In the genomic region with DNA sequence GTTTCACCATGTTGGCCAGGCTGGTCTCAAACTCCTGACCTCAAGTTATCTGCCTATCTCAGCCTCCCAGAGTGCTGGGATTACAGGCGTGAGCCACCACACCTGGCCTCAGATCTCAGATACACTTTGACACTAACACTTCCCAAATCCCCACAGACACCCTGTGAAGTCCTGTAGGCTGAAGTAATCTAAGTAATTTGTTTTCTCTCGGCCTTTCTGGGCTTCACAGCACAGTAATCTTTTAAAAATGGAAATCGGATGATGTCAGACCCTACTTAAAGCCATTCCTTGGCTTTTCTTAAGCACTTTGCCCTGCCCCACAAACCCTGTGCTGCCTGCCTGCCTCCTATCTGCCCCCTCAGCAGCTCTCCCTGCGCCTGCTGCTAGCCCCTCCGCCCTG, we compare ENCODE assay signal across 21 cellular contexts. TPM values are rescaled to one million over a fixed set of nuclear protein-coding genes. Genes with fewer than 3 reads are reported as not detected.
DNase-seq lines count a peak whose midpoint lies in the region; ATAC-seq and TF ChIP-seq lines count a peak whose summit lies in the region.
"Had no signal": no experiment of that assay in that cellular context is flagged by ENCODE, and none has a peak within 500 bp of the region (broad histone marks: within the 10 kb centered on the region; RNA-seq: fewer than 3 reads in every experiment).

No MANE protein-coding gene starts in this region.

- H2BK5ac ChIP-seq in mesendoderm (ENCODE audit: low read length), result no peak overlapping the region

- H3K4me1 ChIP-seq in mesendoderm (ENCODE audit: control insufficient read depth, low read depth, low read length), result peaks cover 6% of the 10 kb centered on the region
- H3K4me1 ChIP-seq: heart right ventricle, parathyroid adenoma had no signal

- peak overlapping the region; percentile 54 for H3K56ac ChIP-seq in mesendoderm (ENCODE audit: low read length)

- H3K4ac ChIP-seq in mesendoderm (ENCODE audit: low read depth, low read length), result no peak overlapping the region

- H3K79me2 ChIP-seq in mesendoderm (ENCODE audit: control insufficient read depth, insufficient read depth, low read length), result peaks cover 33% of the 10 kb centered on the region
- H3K79me2 ChIP-seq: parathyroid adenoma had no signal

- H3K27me3 ChIP-seq in mesendoderm (ENCODE audit: insufficient read depth, low read length, poor library complexity), result no peaks in the 10 kb centered on the region
- H3K27me3 ChIP-seq: cardiac muscle cell, heart right ventricle had no signal

- no peak overlapping the region for H4K5ac ChIP-seq in mesendoderm (ENCODE audit: low read length)

- H3K4me1 Mint-ChIP-seq in activated CD8-positive, alpha-beta memory T cell treated with anti-CD3 and anti-CD28 coated beads, Interleukin-2, amount 10 ng/mL, durations not matched to agents 7 days and 5 days, result peaks cover 18% of the 10 kb centered on the region
- peaks cover 5% of the 10 kb centered on the region for H3K4me1 Mint-ChIP-seq in activated T-helper 17 cell treated with anti-CD3 and anti-CD28 coated beads, Interleukin-2, amount 50 U/mL, for 72 hours
- peaks cover 12% of the 10 kb centered on the region for H3K4me1 Mint-ChIP-seq in type B pancreatic cell (ENCODE audit: unreplicated experiment)

- H3K4me2 ChIP-seq in mesendoderm (ENCODE audit: low read length), result no peak overlapping the region

- peaks cover 68% of the 10 kb centered on the region for H3K36me3 Mint-ChIP-seq in activated CD8-positive, alpha-beta memory T cell treated with anti-CD3 and anti-CD28 coated beads, Interleukin-2, amount 10 ng/mL, durations not matched to agents 7 days and 5 days
- peaks cover 100% of the 10 kb centered on the region for H3K36me3 Mint-ChIP-seq in activated T-helper 17 cell treated with anti-CD3 and anti-CD28 coated beads, Interleukin-2, amount 50 U/mL, for 72 hours (ENCODE audit: low read depth)
- H3K36me3 Mint-ChIP-seq in type B pancreatic cell, result peaks cover 57% of the 10 kb centered on the region

- H3K9ac ChIP-seq in mesendoderm (ENCODE audit: low read length), result no peak overlapping the region
- H3K9ac ChIP-seq: parathyroid adenoma had no signal

- no peak for TF ChIP-seq CTCF in type B pancreatic cell (conservative IDR thresholded peaks at IDR 0.05)

- H3K4me3 Mint-ChIP-seq in activated CD8-positive, alpha-beta memory T cell treated with anti-CD3 and anti-CD28 coated beads, Interleukin-2, amount 10 ng/mL, durations not matched to agents 7 days and 5 days, result no peak overlapping the region
- H3K4me3 Mint-ChIP-seq in activated T-helper 17 cell treated with anti-CD3 and anti-CD28 coated beads, Interleukin-2, amount 50 U/mL, for 72 hours, result no peak overlapping the region
- no peak overlapping the region for H3K4me3 Mint-ChIP-seq in type B pancreatic cell
- H3K4me3 Mint-ChIP-seq: activated naive CD8-positive, alpha-beta T cell treated with anti-CD3 and anti-CD28 coated beads for 36 hours; activated T-cell treated with anti-CD3 and anti-CD28 coated beads, Interleukin-2, amount 50 U/mL, for 4 hours had no signal

- peaks cover 16% of the 10 kb centered on the region for H3K36me3 ChIP-seq in mesendoderm (ENCODE audit: control insufficient read depth, insufficient read depth, low read length)

- no peak overlapping the region for H3K18ac ChIP-seq in mesendoderm (ENCODE audit: low read length)

- H3K27ac ChIP-seq in mesendoderm (ENCODE audit: low read depth, low read length), result peak overlapping the region; percentile 42
- H3K27ac ChIP-seq: cardiac muscle cell, heart right ventricle, parathyroid adenoma had no signal

- no peak overlapping the region for H2AK5ac ChIP-seq in mesendoderm (ENCODE audit: low read length)

- H3K23ac ChIP-seq in mesendoderm (ENCODE audit: low read length), result no peak overlapping the region

- no peaks in the 10 kb centered on the region for H3K27me3 Mint-ChIP-seq in activated CD8-positive, alpha-beta memory T cell treated with anti-CD3 and anti-CD28 coated beads, Interleukin-2, amount 10 ng/mL, durations not matched to agents 7 days and 5 days
- no peaks in the 10 kb centered on the region for H3K27me3 Mint-ChIP-seq in activated T-helper 17 cell treated with anti-CD3 and anti-CD28 coated beads, Interleukin-2, amount 50 U/mL, for 72 hours
- no peaks in the 10 kb centered on the region for H3K27me3 Mint-ChIP-seq in type B pancreatic cell
- H3K27me3 Mint-ChIP-seq: activated naive CD8-positive, alpha-beta T cell treated with anti-CD3 and anti-CD28 coated beads for 36 hours had no signal

- no peak for DNase-seq in activated CD8-positive, alpha-beta memory T cell treated with anti-CD3 and anti-CD28 coated beads, Interleukin-2, amount 10 ng/mL, durations not matched to agents 7 days and 5 days
- no peak for DNase-seq in activated CD8-positive, alpha-beta memory T cell treated with anti-CD3 and anti-CD28 coated beads, Interleukin-2, amount 50 U/mL, for 48 hours
- DNase-seq in mesendoderm, result peak; percentile 90
- DNase-seq in type B pancreatic cell (ENCODE audit: extremely low spot score, unreplicated experiment), result no peak
- no peak for DNase-seq in occipital lobe (lab: John Stamatoyannopoulos, UW)
- DNase-seq in NCI-H1694 (lab: John Stamatoyannopoulos, UW), result no peak
- DNase-seq in HT-29 (ENCODE audit: low spot score), result no peak
- DNase-seq: activated CD4-positive, alpha-beta T cell treated with anti-CD3 and anti-CD28 coated beads for 48 hours; activated naive CD8-positive, alpha-beta T cell treated with anti-CD3 and anti-CD28 coated beads for 36 hours; activated T-cell treated with anti-CD3 and anti-CD28 coated beads, Interleukin-2, amount 50 U/mL, for 4 hours; effector CD4-positive, alpha-beta T cell; GM23248; heart right ventricle; kidney; NCI-H146; NCI-H345; SHP77 had no signal

- CTCF ChIA-PET in activated CD8-positive, alpha-beta memory T cell treated with anti-CD3 and anti-CD28 coated beads, Interleukin-2, amount 10 ng/mL, durations not matched to agents 7 days and 5 days (lab: Charles Lee), result no interaction called here

- H2BK15ac ChIP-seq in mesendoderm (replicated peaks; ENCODE audit: low read depth), result no peak overlapping the region

- H3K9me3 Mint-ChIP-seq in activated CD8-positive, alpha-beta memory T cell treated with anti-CD3 and anti-CD28 coated beads, Interleukin-2, amount 10 ng/mL, durations not matched to agents 7 days and 5 days (ENCODE audit: low read depth), result no peaks in the 10 kb centered on the region
- H3K9me3 Mint-ChIP-seq in activated T-helper 17 cell treated with anti-CD3 and anti-CD28 coated beads, Interleukin-2, amount 50 U/mL, for 72 hours, result no peaks in the 10 kb centered on the region
- no peaks in the 10 kb centered on the region for H3K9me3 Mint-ChIP-seq in type B pancreatic cell
- H3K9me3 Mint-ChIP-seq: activated naive CD8-positive, alpha-beta T cell treated with anti-CD3 and anti-CD28 coated beads for 36 hours; activated T-cell treated with anti-CD3 and anti-CD28 coated beads, Interleukin-2, amount 50 U/mL, for 4 hours had no signal

- ATAC-seq in activated CD8-positive, alpha-beta memory T cell treated with anti-CD3 and anti-CD28 coated beads, Interleukin-2, amount 10 ng/mL, durations not matched to agents 7 days and 5 days, result no peak
- ATAC-seq in activated T-helper 17 cell treated with anti-CD3 and anti-CD28 coated beads, Interleukin-2, amount 50 U/mL, for 72 hours (replicated peaks), result no peak
- ATAC-seq: activated T-cell treated with anti-CD3 and anti-CD28 coated beads, Interleukin-2, amount 50 U/mL, for 4 hours had no signal

- no peak overlapping the region for H3K4me3 ChIP-seq in mesendoderm (ENCODE audit: low read length)
- H3K4me3 ChIP-seq: cardiac muscle cell, GM23248, heart right ventricle, skin epidermis had no signal

- peak overlapping the region; percentile 52 for H3K27ac Mint-ChIP-seq in activated CD8-positive, alpha-beta memory T cell treated with anti-CD3 and anti-CD28 coated beads, Interleukin-2, amount 10 ng/mL, durations not matched to agents 7 days and 5 days
- peak overlapping the region; percentile 61 for H3K27ac Mint-ChIP-seq in activated T-helper 17 cell treated with anti-CD3 and anti-CD28 coated beads, Interleukin-2, amount 50 U/mL, for 72 hours
- peak overlapping the region; percentile 11 for H3K27ac Mint-ChIP-seq in type B pancreatic cell
- H3K27ac Mint-ChIP-seq: activated naive CD8-positive, alpha-beta T cell treated with anti-CD3 and anti-CD28 coated beads for 36 hours had no signal

- peaks cover 8% of the 10 kb centered on the region for H3K79me1 ChIP-seq in mesendoderm (ENCODE audit: low read length)

- H4K8ac ChIP-seq in mesendoderm (ENCODE audit: low read depth, low read length), result no peak overlapping the region

- H2BK120ac ChIP-seq in mesendoderm (ENCODE audit: low read depth, low read length), result no peak overlapping the region

- WGBS in mesendoderm (ENCODE audit: extremely low coverage, insufficient coverage, low lambda C conversion rate), result no CpG with 5 or more reads among the region's 5 CpGs

RNA-seq across cellular contexts. Expression of a gene that starts 16.2 kb away (rescaled TPM):
- total RNA-seq in activated CD8-positive, alpha-beta memory T cell treated with anti-CD3 and anti-CD28 coated beads, Interleukin-2, amount 10 ng/mL, durations not matched to agents 7 days and 5 days, result 100 to 1,000 TPM; 166 to 224 TPM
- total RNA-seq in activated T-helper 17 cell treated with anti-CD3 and anti-CD28 coated beads, Interleukin-2, amount 50 U/mL, for 72 hours, result 100 to 1,000 TPM; 117 to 247 TPM
- 652 TPM for polyA plus RNA-seq in mesendoderm (2013, experiment 1 of 2)
- polyA plus RNA-seq in mesendoderm (2013, experiment 2 of 2), result 630 TPM
- 119 and 152 TPM in 2 replicates for total RNA-seq in type B pancreatic cell (ENCODE audit: low replicate concordance)
- total RNA-seq in occipital lobe, result 18.6 TPM
- total RNA-seq in HT-29 (2014; rRNA removed; shearing (Covaris generic)), result 15.4 and 29.2 TPM in 2 replicates

Comparison
In these comparisons a context has a peak if more than half of its experiments do, and no peak if none do; other contexts are left out.
1. H3K27ac Mint-ChIP-seq: peak in every context shown above with its lines; median percentile 61 in activated T-helper 17 cell treated with anti-CD3 and anti-CD28 coated beads, Interleukin-2, amount 50 U/mL, for 72 hours; 52 in activated CD8-positive, alpha-beta memory T cell treated with anti-CD3 and anti-CD28 coated beads, Interleukin-2, amount 10 ng/mL, durations not matched to agents 7 days and 5 days; 11 in type B pancreatic cell.